In genomic region chr14:81341405-81342180, GRCh38 we compare ENCODE assay signal across 21 cellular contexts. TPM values are rescaled to one million over a fixed set of nuclear protein-coding genes. Genes with fewer than 3 reads are reported as not detected.
DNase-seq lines count a peak whose midpoint lies in the region; ATAC-seq and TF ChIP-seq lines count a peak whose summit lies in the region.
"Had no signal": no experiment of that assay in that cellular context is flagged by ENCODE, and none has a peak within 500 bp of the region (broad histone marks: within the 10 kb centered on the region; RNA-seq: fewer than 3 reads in every experiment).

No MANE protein-coding gene starts in this region.

- no peaks in the 10 kb centered on the region for H3K36me3 Mint-ChIP-seq in activated T-cell treated with anti-CD3 and anti-CD28 coated beads, Interleukin-2, amount 50 U/mL, for 4 hours (ENCODE audit: insufficient read depth)

- TF ChIP-seq CTCF in left ventricle myocardium inferior (IDR thresholded peaks at IDR 0.05; ENCODE audit: borderline replicate concordance) (no peak), epithelial cell of esophagus (IDR thresholded peaks at IDR 0.05; ENCODE audit: insufficient read depth, low read depth, low read length, missing control alignments) (no peak)

- peaks cover 18% of the 10 kb centered on the region for H3K27me3 Mint-ChIP-seq in activated T-cell treated with anti-CD3 and anti-CD28 coated beads, Interleukin-2, amount 50 U/mL, for 4 hours (ENCODE audit: low read depth)
- H3K27me3 Mint-ChIP-seq: progenitor cell of endocrine pancreas had no signal

- H3K27ac ChIP-seq in left ventricle myocardium inferior (replicated peaks) = peak overlapping the region; percentile 67
- H3K27ac ChIP-seq: KMS-11, uterus had no signal

- intact Hi-C loops in left ventricle myocardium inferior (cut with micrococcal nuclease) = no loop called here
- intact Hi-C loops in cardiac septum (cut with DNase I) = no loop called here

- no peaks in the 10 kb centered on the region for H3K36me3 ChIP-seq in left ventricle myocardium inferior
- H3K36me3 ChIP-seq: uterus had no signal

- H3K9me3 ChIP-seq in left ventricle myocardium inferior (replicated peaks) = no peaks in the 10 kb centered on the region
- H3K9me3 ChIP-seq: uterus had no signal

- H3K27me3 ChIP-seq in left ventricle myocardium inferior (ENCODE audit: low read depth) = peaks cover 5% of the 10 kb centered on the region
- H3K27me3 ChIP-seq: uterus had no signal

- no peak overlapping the region for H3K4me3 Mint-ChIP-seq in activated T-cell treated with anti-CD3 and anti-CD28 coated beads, Interleukin-2, amount 50 U/mL, for 4 hours
- H3K4me3 Mint-ChIP-seq: WTC11 had no signal

- no peak overlapping the region for H3K4me3 ChIP-seq in left ventricle myocardium inferior
- no peak overlapping the region for H3K4me3 ChIP-seq in epithelial cell of esophagus (ENCODE audit: low read length)
- H3K4me3 ChIP-seq: lung, uterus had no signal

- DNase-seq in left ventricle myocardium inferior = no peak
- no peak for DNase-seq in cardiac septum (ENCODE audit: low spot score)
- DNase-seq in NCI-H2227 treated with DMSO at 0.1 percent for 48 hours (lab: John Stamatoyannopoulos, UW) = peak; percentile 71
- peak; percentile 38 for DNase-seq in epithelial cell of esophagus (ENCODE audit: low read depth)
- DNase-seq in NCI-H82 treated with DMSO at 0.1 percent for 48 hours (lab: John Stamatoyannopoulos, UW; ENCODE audit: unreplicated experiment) = no peak
- DNase-seq in activated T-cell treated with anti-CD3 and anti-CD28 coated beads, Interleukin-2, amount 50 U/mL, for 4 hours = no peak
- no peak for DNase-seq in KG1 (lab: John Stamatoyannopoulos, UW)
- DNase-seq in activated T-cell treated with anti-CD3 and anti-CD28 coated beads, Interleukin-2, amount 50 U/mL, for 1 hour = no peak
- DNase-seq: activated CD4-positive, alpha-beta T cell treated with anti-CD3 and anti-CD28 coated beads, Interleukin-2, amount 50 U/mL, for 4 hours; activated CD8-positive, alpha-beta memory T cell treated with anti-CD3 and anti-CD28 coated beads, Interleukin-2, amount 50 U/mL, for 48 hours; activated effector memory CD4-positive, alpha-beta T cell treated with anti-CD3 and anti-CD28 coated beads, Interleukin-2, amount 50 U/mL, for 16 hours; C1 segment of cervical spinal cord; effector memory CD4-positive, alpha-beta T cell; MV-4-11; NCI-H446; uterus had no signal

- no peak for ATAC-seq in activated T-cell treated with anti-CD3 and anti-CD28 coated beads, Interleukin-2, amount 50 U/mL, for 4 hours
- ATAC-seq: esophagus mucosa had no signal

- H3K9me3 Mint-ChIP-seq in activated T-cell treated with anti-CD3 and anti-CD28 coated beads, Interleukin-2, amount 50 U/mL, for 4 hours = no peaks in the 10 kb centered on the region

- H3K4me1 Mint-ChIP-seq in activated T-cell treated with anti-CD3 and anti-CD28 coated beads, Interleukin-2, amount 50 U/mL, for 4 hours (ENCODE audit: low read depth) = no peaks in the 10 kb centered on the region

- peaks cover 14% of the 10 kb centered on the region for H3K4me1 ChIP-seq in left ventricle myocardium inferior
- H3K4me1 ChIP-seq: uterus had no signal

RNA-seq across cellular contexts. Expression of gene STON2, which starts 58.5 kb away (rescaled TPM):
- total RNA-seq in left ventricle myocardium inferior (8.3 TPM), cardiac septum (5.7 TPM)
- total RNA-seq in activated T-cell treated with anti-CD3 and anti-CD28 coated beads, Interleukin-2, amount 50 U/mL, for 4 hours = under 1 TPM; 0.11 to 0.68 (median 0.35) TPM

Comparison
In these comparisons a context has a peak if more than half of its experiments do, and no peak if none do; other contexts are left out.
1. DNase-seq: peak in NCI-H2227 treated with DMSO at 0.1 percent for 48 hours (single experiment) and epithelial cell of esophagus (single experiment); none in left ventricle myocardium inferior (single experiment), cardiac septum (single experiment), NCI-H82 treated with DMSO at 0.1 percent for 48 hours (single experiment), activated T-cell treated with anti-CD3 and anti-CD28 coated beads, Interleukin-2, amount 50 U/mL, for 4 hours (single experiment), KG1 (single experiment) and activated T-cell treated with anti-CD3 and anti-CD28 coated beads, Interleukin-2, amount 50 U/mL, for 1 hour (single experiment).